ENCODE assay signal across 17 cellular contexts in the genomic region with DNA sequence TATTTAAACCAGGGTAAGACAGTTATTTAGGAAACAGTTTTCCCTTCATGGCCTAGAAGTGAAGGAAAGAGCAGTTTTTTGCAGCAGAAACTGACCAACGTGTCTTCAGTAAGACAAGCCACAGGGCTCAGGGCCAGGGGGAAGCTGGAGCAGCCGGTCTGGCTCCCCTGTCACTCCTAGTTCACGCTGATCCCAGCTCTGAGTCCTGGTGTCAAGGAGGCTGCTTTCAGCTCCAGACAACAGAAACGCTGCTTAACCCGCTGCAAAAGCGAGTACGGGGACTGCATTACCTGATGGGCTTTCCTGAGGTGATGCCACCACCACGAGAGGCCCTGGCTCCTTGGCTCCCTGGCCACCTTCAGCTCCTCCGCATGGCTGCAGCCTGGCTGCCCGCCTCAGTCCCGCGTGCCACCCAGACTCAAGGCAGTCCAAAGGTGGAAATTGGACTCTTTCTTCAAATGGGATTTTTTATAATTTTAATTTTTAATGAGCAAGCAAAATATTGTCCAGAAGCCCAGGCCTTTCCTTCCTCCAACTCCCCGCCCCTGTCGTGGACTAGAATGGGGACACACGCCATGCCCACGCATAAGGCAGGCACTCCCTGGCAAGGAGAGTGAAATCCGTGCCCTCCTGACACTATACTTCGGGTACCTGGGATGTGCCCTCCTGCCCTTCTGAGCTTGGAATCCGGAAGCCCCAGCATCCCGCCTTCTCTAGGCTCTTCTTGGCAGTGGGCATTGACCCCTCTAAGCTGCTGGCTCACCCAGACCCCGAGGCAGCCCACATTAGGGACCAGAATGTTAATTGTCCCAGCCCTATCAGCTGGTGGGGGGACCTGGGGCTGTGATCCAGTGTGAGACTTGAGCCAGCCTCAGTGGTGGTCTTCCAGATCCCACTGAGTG.
"Had no signal": no experiment of that assay in that cellular context is flagged by ENCODE, and none has a peak within 500 bp of the region (broad histone marks: within the 10 kb centered on the region; RNA-seq: fewer than 3 reads in every experiment).

No MANE protein-coding gene starts in this region.

- H3K4me3 ChIP-seq: suprapubic skin had no signal

- DNase-seq: activated CD4-positive, alpha-beta T cell treated with anti-CD3 and anti-CD28 coated beads for 48 hours; activated CD4-positive, CD25-positive, alpha-beta regulatory T cell; activated CD8-positive, alpha-beta T cell treated with anti-CD3 and anti-CD28 coated beads, Interleukin-2, amount 10 ng/mL, durations not matched to agents 7 days and 5 days; activated gamma-delta T cell; dermis blood vessel endothelial cell; foreskin keratinocyte; hypothalamus; midbrain; right cardiac atrium; small intestine; stimulated activated CD4-positive, alpha-beta T cell treated with anti-CD3 and anti-CD28 coated beads, Interleukin-4, amount 100 ng/mL, for 1 hour; stimulated activated naive CD8-positive, alpha-beta T cell treated with anti-CD3 and anti-CD28 coated beads, Interleukin-15, amount 100 ng/mL, for 72 hours; T1000; trophoblast cell had no signal

- H3K27ac ChIP-seq: epithelial cell of prostate, foreskin keratinocyte, suprapubic skin had no signal

- ATAC-seq: activated CD8-positive, alpha-beta T cell treated with anti-CD3 and anti-CD28 coated beads, Interleukin-2, amount 10 ng/mL, durations not matched to agents 7 days and 5 days; foreskin keratinocyte; left lobe of liver; right cardiac atrium; stimulated activated naive CD8-positive, alpha-beta T cell treated with anti-CD3 and anti-CD28 coated beads, Interleukin-15, amount 100 ng/mL, for 72 hours had no signal

- H3K36me3 ChIP-seq: suprapubic skin had no signal

- H3K9me3 ChIP-seq: suprapubic skin had no signal

- H3K4me1 ChIP-seq: foreskin keratinocyte, suprapubic skin had no signal
